Comparison of ENCODE assay signal across 8 cellular contexts in the genomic region with DNA sequence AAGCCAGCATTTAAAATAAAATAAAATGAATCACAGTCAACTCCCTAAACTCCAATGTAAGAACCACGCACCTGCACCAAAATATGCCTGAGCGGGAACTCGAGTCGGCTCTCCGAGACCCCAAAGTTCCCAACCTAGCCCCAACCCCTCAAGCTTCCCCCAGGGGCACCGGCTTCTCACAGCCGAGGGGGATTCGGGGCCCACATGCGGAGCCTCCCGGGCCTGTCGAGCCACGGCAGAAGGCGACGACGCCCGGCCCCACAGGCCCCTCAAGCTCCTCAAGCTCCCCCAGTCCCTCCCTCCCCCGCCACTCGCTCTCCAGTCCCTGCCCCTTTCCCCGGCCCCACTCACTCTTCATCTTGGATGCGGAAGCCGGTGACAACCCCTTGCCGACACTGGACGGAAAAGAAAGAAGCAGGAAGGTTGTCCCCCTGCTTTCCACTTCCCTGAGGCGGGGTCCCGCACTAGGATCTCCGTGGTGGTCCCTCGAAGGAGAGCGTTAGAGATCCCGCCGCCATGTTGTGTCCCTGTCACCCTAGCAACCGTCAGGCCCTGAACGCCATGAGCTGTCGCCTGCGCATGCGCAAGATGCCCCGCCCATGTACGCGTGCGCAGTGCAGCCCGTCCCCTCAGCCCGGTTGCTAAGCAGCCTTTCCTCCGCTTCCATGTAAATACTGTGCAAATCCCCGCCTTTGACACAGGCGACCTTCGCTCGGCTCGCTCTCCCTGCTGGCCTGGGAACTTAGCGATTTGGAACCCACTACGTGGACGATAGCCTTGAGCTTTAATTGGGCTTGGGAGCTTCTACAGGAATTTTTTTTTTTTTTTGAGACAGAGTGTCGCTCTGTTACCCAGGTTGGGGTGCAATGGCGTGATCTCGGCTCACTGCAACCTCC. TPM values are rescaled to one million over a fixed set of nuclear protein-coding genes. Genes with fewer than 3 reads are reported as not detected.
DNase-seq lines count a peak whose midpoint lies in the region; ATAC-seq and TF ChIP-seq lines count a peak whose summit lies in the region.

MOK (minus strand) TSS at position 554 of the 896 bp plus-strand sequence; CDS start at position 358, 196 bp downstream.

- H3K36me3 Mint-ChIP-seq in T-helper 17 cell (ENCODE audit: low read depth), result peaks cover 4% of the 10 kb centered on the region

- H3K27ac ChIP-seq in angular gyrus (ENCODE audit: low read depth, low read length) (peak within 1 kb of the TSS; percentile 55), right atrium auricular region (peak within 1 kb of the TSS; percentile 66), prostate gland (peak within 1 kb of the TSS in 1 of 2 donors; percentile 35)

- H3K4me3 Mint-ChIP-seq in T-helper 17 cell, result peak within 1 kb of the TSS; percentile 94

- H3K36me3 ChIP-seq in right atrium auricular region (no peaks in the 10 kb centered on the region), prostate gland (no peaks in the 10 kb centered on the region)

- peak; percentile 97 for ATAC-seq in GM18498 (IDR thresholded peaks at IDR 0.05; ENCODE audit: unreplicated experiment)
- ATAC-seq in HG02943 (IDR thresholded peaks at IDR 0.05; ENCODE audit: low read depth, unreplicated experiment), result peak; percentile 93
- peak; percentile 93 for ATAC-seq in T-helper 17 cell

- under 1% methylated on average over 40 of the region's 53 CpGs for WGBS in prostate gland

- intact Hi-C loops in prostate gland (cut with DNase I), result no loop called here

- H3K27me3 Mint-ChIP-seq in T-helper 17 cell, result peaks cover 7% of the 10 kb centered on the region

- H3K27ac Mint-ChIP-seq in T-helper 17 cell, result peak within 1 kb of the TSS; percentile 94

- peak within 1 kb of the TSS; percentile 74 to 75 for H3K4me3 ChIP-seq in right atrium auricular region
- H3K4me3 ChIP-seq in prostate gland, result peak within 1 kb of the TSS; percentile 63 to 92

- H3K4me1 ChIP-seq in right atrium auricular region (peaks cover 0 to 9% of the 10 kb centered on the region in 2 donors), prostate gland (replicated peaks) (no peaks in the 10 kb centered on the region)

- TF ChIP-seq CTCF in right atrium auricular region (IDR thresholded peaks at IDR 0.05) (no peak), prostate gland (IDR thresholded peaks at IDR 0.05) (peak in 1 of 4 experiments; percentile 2)

- TF ChIP-seq POLR2A in prostate gland (IDR thresholded peaks at IDR 0.05), result peak; percentile 26

- peaks cover 10% of the 10 kb centered on the region for H3K4me1 Mint-ChIP-seq in T-helper 17 cell

- H3K9me3 ChIP-seq in T-helper 17 cell (ENCODE audit: control insufficient read depth, low read length, poor library complexity, severe bottlenecking) (no peaks in the 10 kb centered on the region), right atrium auricular region (no peaks in the 10 kb centered on the region), prostate gland (no peaks in the 10 kb centered on the region)

- H3K27me3 ChIP-seq in right atrium auricular region (no peaks in the 10 kb centered on the region), prostate gland (replicated peaks; ENCODE audit: insufficient read depth) (no peaks in the 10 kb centered on the region)

- DNase-seq in NCI-H187 (lab: John Stamatoyannopoulos, UW) (peak; percentile 94 to 98), T-helper 17 cell (peak; percentile 88 to 98 (median 97)), right atrium auricular region (ENCODE audit: low spot score) (peak; percentile 98), prostate gland (ENCODE audit: low spot score) (peak; percentile 94), ureter (ENCODE audit: low spot score) (peak; percentile 96)

RNA-seq across cellular contexts. Expression of gene MOK, which starts in this region (rescaled TPM):
- total RNA-seq in T-helper 17 cell, result 1 to 10 TPM; 3.7 to 4.7 TPM
- 10 to 100 TPM; 10.1 to 22.9 TPM for total RNA-seq in right atrium auricular region
- 10 to 100 TPM; 17.8 to 95.5 TPM for total RNA-seq in prostate gland
- 24.4 TPM for total RNA-seq in ureter
